14 cellular contexts compared by ENCODE assay signal in the genomic region with DNA sequence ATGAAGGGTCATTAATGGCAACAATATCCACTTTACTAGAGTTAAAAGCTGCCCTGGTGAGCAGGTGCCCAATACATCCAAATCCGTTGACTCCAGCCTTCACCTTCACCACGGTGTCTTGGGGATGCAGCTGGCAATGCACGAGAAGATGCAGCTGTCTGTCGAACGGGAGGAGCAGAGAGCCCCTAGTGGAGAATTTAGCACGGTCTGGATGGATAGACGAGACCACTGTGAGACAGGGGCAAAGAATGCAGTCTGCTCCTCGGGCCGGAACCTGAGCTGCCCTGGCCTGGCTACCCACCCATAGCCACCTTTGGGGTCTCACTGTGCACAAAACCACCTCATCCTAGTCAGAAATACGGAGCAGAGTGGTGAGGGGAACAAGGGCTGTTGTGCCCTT. TPM values are rescaled to one million over a fixed set of nuclear protein-coding genes. Genes with fewer than 3 reads are reported as not detected.
DNase-seq lines count a peak whose midpoint lies in the region; ATAC-seq and TF ChIP-seq lines count a peak whose summit lies in the region.
"Had no signal": no experiment of that assay in that cellular context is flagged by ENCODE, and none has a peak within 500 bp of the region (broad histone marks: within the 10 kb centered on the region; RNA-seq: fewer than 3 reads in every experiment).

No MANE protein-coding gene starts in this region.

- ATAC-seq in GM19395 (IDR thresholded peaks at IDR 0.05; ENCODE audit: unreplicated experiment), result peak; percentile 63
- ATAC-seq in upper lobe of left lung (ENCODE audit: low FRiP score in 2 of 2), result no peak
- no peak for ATAC-seq in HG02852 (IDR thresholded peaks at IDR 0.05; ENCODE audit: unreplicated experiment)
- ATAC-seq: naive thymus-derived CD8-positive, alpha-beta T cell had no signal

- DNase-seq in A673 (ENCODE audit: low spot score) (peak; percentile 24), SJCRH30 (peak; percentile 42 to 59), glomerular visceral epithelial cell (ENCODE audit: extremely low spot score) (peak; percentile 47), upper lobe of left lung (no peak), NCI-H2196 (lab: John Stamatoyannopoulos, UW; ENCODE audit: unreplicated experiment) (no peak), substantia nigra (lab: John Stamatoyannopoulos, UW) (no peak)
- DNase-seq: activated CD4-positive, alpha-beta T cell treated with anti-CD3 and anti-CD28 coated beads, Interleukin-2, amount 50 U/mL, for 4 hours; CD4-positive, alpha-beta T cell; foreskin melanocyte; MG63; naive thymus-derived CD8-positive, alpha-beta T cell; Right ventricle myocardium superior had no signal

- intact Hi-C loops in A673 (cut with micrococcal nuclease; ENCODE audit: unreplicated experiment), result no loop called here

- H3K27me3 ChIP-seq in A673 (replicated peaks; ENCODE audit: insufficient read depth, low read depth, low read length, poor library complexity) (peaks cover 11% of the 10 kb centered on the region), SJCRH30 (0 out of 2 replicates have a peak, but pooled peaks cover 6% of the 10 kb centered on the region), upper lobe of left lung (no peaks in the 10 kb centered on the region)
- H3K27me3 ChIP-seq: MG63 had no signal

- BruUV-seq in A673 (replicated peaks; lab: Mats Ljungman, UMichigan), result no TSS peak

- no peak for TF ChIP-seq EP300 in upper lobe of left lung (IDR thresholded peaks at IDR 0.05)

- CTCF ChIA-PET in A673 (lab: Charles Lee), result interaction anchor here (0.6 kb wide), 1 partner anchor 805 kb away, joined by 4 read pairs; no protein-coding TSS in a partner anchor

- TF ChIP-seq POLR2A in upper lobe of left lung (IDR thresholded peaks at IDR 0.05), result no peak

- no peaks in the 10 kb centered on the region for H3K4me1 ChIP-seq in A673 (ENCODE audit: insufficient read depth, low read length, poor library complexity, severe bottlenecking)
- 0 out of 2 replicates have a peak, but pooled peaks cover 2% of the 10 kb centered on the region for H3K4me1 ChIP-seq in SJCRH30
- H3K4me1 ChIP-seq in upper lobe of left lung, result no peaks in the 10 kb centered on the region

- H3K9me3 ChIP-seq in A673 (ENCODE audit: low read depth, low read length, poor library complexity, severe bottlenecking), result no peaks in the 10 kb centered on the region
- no peaks in the 10 kb centered on the region for H3K9me3 ChIP-seq in SJCRH30 (replicated peaks)
- H3K9me3 ChIP-seq in upper lobe of left lung, result no peaks in the 10 kb centered on the region
- H3K9me3 ChIP-seq: MG63 had no signal

- TF ChIP-seq CTCF in A673 (conservative IDR thresholded peaks at IDR 0.05; ENCODE audit: low read depth, low read length) (peak; percentile 51), upper lobe of left lung (IDR thresholded peaks at IDR 0.05) (no peak)

- POLR2A ChIA-PET in A673 (lab: Charles Lee; ENCODE audit: low non-redundant PET), result no interaction called here

- 45 to 58% methylated on average over 10 of the region's 10 CpGs for WGBS in upper lobe of left lung, 2 donors

- H3K27ac ChIP-seq in A673 (ENCODE audit: low read depth, low read length, poor library complexity, severe bottlenecking), result no peak overlapping the region
- H3K27ac ChIP-seq in SJCRH30, result no peak overlapping the region
- H3K27ac ChIP-seq in upper lobe of left lung, result no peak overlapping the region
- no peak overlapping the region for H3K27ac ChIP-seq in substantia nigra (ENCODE audit: low read depth, low read length, poor library complexity, severe bottlenecking)

- H3K4me3 ChIP-seq in A673 (ENCODE audit: low read depth, low read length, poor library complexity, severe bottlenecking) (no peak overlapping the region), SJCRH30 (no peak overlapping the region), upper lobe of left lung (no peak overlapping the region)
- H3K4me3 ChIP-seq: MG63 had no signal

- H3K36me3 ChIP-seq in A673 (ENCODE audit: insufficient read depth, low read length, poor library complexity, severe bottlenecking), result no peaks in the 10 kb centered on the region
- H3K36me3 ChIP-seq in SJCRH30, result no peaks in the 10 kb centered on the region
- no peaks in the 10 kb centered on the region for H3K36me3 ChIP-seq in upper lobe of left lung
- H3K36me3 ChIP-seq: MG63 had no signal

RNA-seq across cellular contexts. Expression of gene ADRA1B, which starts 35.1 kb away (rescaled TPM):
- total RNA-seq in A673 (2021), result not detected in 2 replicates
- not detected in 2 replicates for total RNA-seq in SJCRH30 (2014; rRNA removed; shearing (Covaris generic))
- total RNA-seq in upper lobe of left lung, result 1 to 10 TPM; 3.4 to 9.9 (median 5.9) TPM
- total RNA-seq: CD4-positive, alpha-beta T cell; naive thymus-derived CD8-positive, alpha-beta T cell had no signal

RNA-seq across cellular contexts. Expression of gene TTC1, which starts 57.6 kb away (rescaled TPM):
- total RNA-seq in A673 (2021) (61.1 and 66.5 TPM in 2 replicates), upper lobe of left lung (10 to 100 TPM; 28.5 to 46.7 (median 38.8) TPM)
- total RNA-seq in SJCRH30 (2014; rRNA removed; shearing (Covaris generic)), result 55.6 and 59.8 TPM in 2 replicates

Comparison
In these comparisons a context has a peak if more than half of its experiments do, and no peak if none do; other contexts are left out.
1. DNase-seq: peak in A673 (single experiment), SJCRH30 (2 of 2) and glomerular visceral epithelial cell (single experiment); none in upper lobe of left lung (0 of 2), NCI-H2196 (single experiment) and substantia nigra (0 of 49).